25 cellular contexts compared by ENCODE assay signal in genomic region chr16:51820176-51820575, GRCh38.
"Had no signal": no experiment of that assay in that cellular context is flagged by ENCODE, and none has a peak within 500 bp of the region (broad histone marks: within the 10 kb centered on the region; RNA-seq: fewer than 3 reads in every experiment).

No MANE protein-coding gene starts in this region.

- H3K27me3 Mint-ChIP-seq: effector memory CD8-positive, alpha-beta T cell; naive thymus-derived CD4-positive, alpha-beta T cell had no signal

- H3K9me3 Mint-ChIP-seq: nephron had no signal

- DNase-seq: cortex of kidney; effector memory CD8-positive, alpha-beta T cell; erythroblast; esophagus squamous epithelium; gastrocnemius medialis; heart left ventricle; left cardiac atrium; left lung; mesendoderm; midbrain; naive thymus-derived CD4-positive, alpha-beta T cell; nucleus accumbens; posterior cingulate gyrus; psoas muscle; right cardiac atrium; sigmoid colon; stimulated activated CD4-positive, alpha-beta T cell treated with anti-CD3 and anti-CD28 coated beads, Interleukin-2, amount 100 ng/mL, for 24 hours; stimulated activated CD4-positive, alpha-beta T cell treated with anti-CD3 and anti-CD28 coated beads, Interleukin-4, amount 100 ng/mL, for 24 hours; stimulated activated naive CD4-positive, alpha-beta T cell treated with Interleukin-2 at 50 U/mL for 16 hours; stomach; transverse colon; upper lobe of right lung; uterus had no signal

- ATAC-seq: effector memory CD8-positive, alpha-beta T cell; gastrocnemius medialis; heart left ventricle; left cardiac atrium; left lung; naive thymus-derived CD4-positive, alpha-beta T cell; psoas muscle; right cardiac atrium; stimulated activated effector memory CD8-positive, alpha-beta T cell treated with anti-CD3 and anti-CD28 coated beads, Interleukin-12 subunit alpha, Interleukin-12 subunit beta, amount 100 ng/mL, for 72 hours; upper lobe of right lung had no signal

- H3K27ac Mint-ChIP-seq: effector memory CD8-positive, alpha-beta T cell; naive thymus-derived CD4-positive, alpha-beta T cell; nephron; stimulated activated effector memory CD8-positive, alpha-beta T cell treated with anti-CD3 and anti-CD28 coated beads, Interleukin-12 subunit alpha, Interleukin-12 subunit beta, amount 100 ng/mL, for 72 hours had no signal

- H3K36me3 Mint-ChIP-seq: naive thymus-derived CD4-positive, alpha-beta T cell; stimulated activated effector memory CD8-positive, alpha-beta T cell treated with anti-CD3 and anti-CD28 coated beads, Interleukin-12 subunit alpha, Interleukin-12 subunit beta, amount 100 ng/mL, for 72 hours had no signal

- H3K4me3 Mint-ChIP-seq: effector memory CD8-positive, alpha-beta T cell; naive thymus-derived CD4-positive, alpha-beta T cell; nephron; stimulated activated effector memory CD8-positive, alpha-beta T cell treated with anti-CD3 and anti-CD28 coated beads, Interleukin-12 subunit alpha, Interleukin-12 subunit beta, amount 100 ng/mL, for 72 hours had no signal

- H3K4me1 Mint-ChIP-seq: naive thymus-derived CD4-positive, alpha-beta T cell; nephron; stimulated activated effector memory CD8-positive, alpha-beta T cell treated with anti-CD3 and anti-CD28 coated beads, Interleukin-12 subunit alpha, Interleukin-12 subunit beta, amount 100 ng/mL, for 72 hours had no signal
